In the genomic region with DNA sequence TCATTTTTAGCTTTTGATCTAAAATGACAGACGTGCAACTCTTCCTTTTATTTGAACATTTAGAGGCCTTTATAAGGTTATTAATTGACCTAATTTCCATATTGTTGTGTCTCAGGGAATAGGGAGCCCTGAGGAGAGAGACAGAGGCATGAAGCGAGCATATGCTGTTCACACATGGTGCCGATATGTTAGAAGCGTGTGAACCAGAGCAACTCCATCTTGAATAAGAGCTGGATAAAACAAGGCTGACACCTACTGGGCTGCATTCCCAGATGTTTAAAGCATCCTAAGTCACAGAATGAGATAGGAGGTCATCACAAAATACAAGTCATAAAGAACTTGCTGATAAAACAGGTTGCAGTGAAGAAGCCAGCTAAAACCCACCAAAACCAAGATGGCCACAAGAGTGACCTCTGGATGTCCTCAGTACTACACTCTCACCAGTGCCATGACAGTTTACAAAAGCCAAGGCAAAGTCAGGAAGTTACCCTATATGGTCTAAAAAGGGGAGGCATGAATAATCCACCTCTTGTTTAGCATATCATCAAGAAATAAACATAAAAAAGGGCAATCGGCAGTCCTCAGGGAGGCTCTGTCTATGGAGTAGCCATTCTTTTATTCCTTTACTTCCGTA, we compare ENCODE assay signal across 17 cellular contexts.
A peak's percentile ranks its signal among the peaks of the same experiment; 100 is the strongest.
DNase-seq lines count a peak whose midpoint lies in the region; ATAC-seq and TF ChIP-seq lines count a peak whose summit lies in the region.
"Had no signal": no experiment of that assay in that cellular context is flagged by ENCODE, and none has a peak within 500 bp of the region (broad histone marks: within the 10 kb centered on the region; RNA-seq: fewer than 3 reads in every experiment).

No MANE protein-coding gene starts in this region.

- TF ChIP-seq CTCF in foreskin fibroblast (IDR thresholded peaks at IDR 0.05; ENCODE audit: low read depth, low read length): no peak
- TF ChIP-seq CTCF in mesothelial cell of epicardium (IDR thresholded peaks at IDR 0.05; ENCODE audit: unreplicated experiment): no peak

- H3K4me3 Mint-ChIP-seq in mesothelial cell of epicardium: no peak overlapping the region
- H3K4me3 Mint-ChIP-seq: activated CD8-positive, alpha-beta T cell treated with anti-CD3 and anti-CD28 coated beads for 36 hours; activated T-helper 1 cell treated with anti-CD3 and anti-CD28 coated beads, Interleukin-12 subunit alpha, Interleukin-12 subunit beta, Interleukin-2, Interleukin-4 antibody, amounts not matched to agents 30 ng/mL and 10 ng/mL and 1 ng/mL, durations not matched to agents 14 hours and 24 hours and 36 hours; neural crest cell had no signal

- peaks cover 39% of the 10 kb centered on the region for H3K27me3 Mint-ChIP-seq in mesothelial cell of epicardium (ENCODE audit: low read depth)
- H3K27me3 Mint-ChIP-seq: activated CD8-positive, alpha-beta T cell treated with anti-CD3 and anti-CD28 coated beads for 36 hours had no signal

- no peak for ATAC-seq in GM21528 (IDR thresholded peaks at IDR 0.05; ENCODE audit: low FRiP score, unreplicated experiment)
- ATAC-seq: activated CD8-positive, alpha-beta T cell treated with anti-CD3 and anti-CD28 coated beads for 36 hours had no signal

- no peaks in the 10 kb centered on the region for H3K4me1 Mint-ChIP-seq in mesothelial cell of epicardium
- H3K4me1 Mint-ChIP-seq: neural crest cell had no signal

- H3K9me3 Mint-ChIP-seq in mesothelial cell of epicardium: no peaks in the 10 kb centered on the region
- H3K9me3 Mint-ChIP-seq: activated T-helper 1 cell treated with anti-CD3 and anti-CD28 coated beads, Interleukin-12 subunit alpha, Interleukin-12 subunit beta, Interleukin-2, Interleukin-4 antibody, amounts not matched to agents 30 ng/mL and 10 ng/mL and 1 ng/mL, durations not matched to agents 14 hours and 24 hours and 36 hours; neural crest cell had no signal

- no peak overlapping the region for H3K4me3 ChIP-seq in foreskin fibroblast (ENCODE audit: low read depth in 1 of 2, low read length in 2 of 2)
- H3K4me3 ChIP-seq: HAP-1, thoracic aorta had no signal

- peak; percentile 37 for DNase-seq in Daoy (ENCODE audit: low read depth)
- DNase-seq in HT1080 (ENCODE audit: low read depth): peak; percentile 8
- DNase-seq in RPMI7951 (ENCODE audit: low read depth): peak; percentile 52
- DNase-seq in foreskin fibroblast: peak; percentile 1 to 18
- DNase-seq in NCI-H345 treated with DMSO at 0.1 percent for 48 hours (lab: John Stamatoyannopoulos, UW; ENCODE audit: unreplicated experiment): no peak
- no peak for DNase-seq in mesothelial cell of epicardium (ENCODE audit: low spot score in 2 of 2, unreplicated experiment in 2 of 2)
- DNase-seq: activated CD8-positive, alpha-beta T cell treated with anti-CD3 and anti-CD28 coated beads for 36 hours; central memory CD4-positive, alpha-beta T cell; effector CD8-positive, alpha-beta T cell; islet precursor cell; NCI-H1694 treated with DMSO at 0.1 percent for 48 hours; stimulated activated CD4-positive, alpha-beta T cell treated with anti-CD3 and anti-CD28 coated beads, Interleukin-12 subunit alpha, Interleukin-12 subunit beta, amount 100 ng/mL, for 4 hours had no signal

- H3K27ac Mint-ChIP-seq in mesothelial cell of epicardium: no peak overlapping the region
- H3K27ac Mint-ChIP-seq: activated CD8-positive, alpha-beta T cell treated with anti-CD3 and anti-CD28 coated beads for 36 hours; activated T-helper 1 cell treated with anti-CD3 and anti-CD28 coated beads, Interleukin-12 subunit alpha, Interleukin-12 subunit beta, Interleukin-2, Interleukin-4 antibody, amounts not matched to agents 30 ng/mL and 10 ng/mL and 1 ng/mL, durations not matched to agents 14 hours and 24 hours and 36 hours had no signal

- no peaks in the 10 kb centered on the region for H3K36me3 Mint-ChIP-seq in mesothelial cell of epicardium

Comparison
In these comparisons a context has a peak if more than half of its experiments do, and no peak if none do; other contexts are left out.
1. DNase-seq: peak in Daoy (single experiment), HT1080 (single experiment), RPMI7951 (single experiment) and foreskin fibroblast (2 of 2); none in NCI-H345 treated with DMSO at 0.1 percent for 48 hours (single experiment) and mesothelial cell of epicardium (0 of 2).